ENCODE assay signal across 25 cellular contexts in the genomic region with DNA sequence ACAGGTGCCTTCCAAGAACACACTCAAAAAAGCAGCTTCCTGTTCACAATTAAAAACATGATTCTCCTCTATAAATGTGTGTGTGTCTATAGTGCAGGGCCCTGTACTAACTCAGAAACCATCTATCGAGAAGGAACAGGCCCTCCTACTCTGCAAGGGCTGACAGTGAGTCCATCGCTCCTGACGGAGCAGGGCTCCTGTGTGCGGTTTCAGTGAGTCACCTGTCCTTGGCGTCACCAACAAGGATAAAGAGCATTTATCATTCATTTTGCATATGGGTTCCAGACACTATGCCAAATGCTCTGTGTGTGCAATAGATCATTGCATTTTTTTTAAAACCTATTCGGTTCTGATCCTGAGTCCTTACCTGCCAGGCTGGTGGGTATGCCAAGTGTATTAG.
DNase-seq lines count a peak whose midpoint lies in the region; ATAC-seq, FAIRE-seq and TF ChIP-seq lines count a peak whose summit lies in the region.
"Had no signal": no experiment of that assay in that cellular context is flagged by ENCODE, and none has a peak within 500 bp of the region (broad histone marks: within the 10 kb centered on the region; RNA-seq: fewer than 3 reads in every experiment).

No MANE protein-coding gene starts in this region.

- H3K27me3 ChIP-seq in foreskin keratinocyte: no peaks in the 10 kb centered on the region
- H3K27me3 ChIP-seq: body of pancreas, ovary had no signal

- peak overlapping the region; percentile 31 for H3K27ac ChIP-seq in foreskin keratinocyte
- H3K27ac ChIP-seq: body of pancreas, epithelial cell of prostate, ovary had no signal

- TF ChIP-seq CTCF in foreskin keratinocyte (conservative IDR thresholded peaks at IDR 0.05): no peak

- FAIRE-seq in urothelium cell line (lab: Jason Lieb, UNC): no peak
- FAIRE-seq: GM12878, H1 had no signal

- DNase-seq in M059J (ENCODE audit: low read depth) (peak; percentile 86), foreskin keratinocyte (peak; percentile 74 to 81), urothelium cell line (ENCODE audit: low spot score) (peak; percentile 64), erythroblast (lab: John Stamatoyannopoulos, UW) (no peak)
- DNase-seq: activated CD4-positive, alpha-beta T cell treated with anti-CD3 and anti-CD28 coated beads, Interleukin-2, amount 10 ng/mL, durations not matched to agents 24 days and 14 days; activated gamma-delta T cell treated with Interleukin-2 at 50 U/mL for 16 hours; activated T-cell treated with anti-CD3 and anti-CD28 coated beads, Interleukin-2, amount 50 U/mL, for 24 hours; body of pancreas; effector CD4-positive, alpha-beta T cell; kidney glomerular epithelial cell; NCI-H1105; NCI-H1930; NCI-H2227 treated with DMSO at 0.1 percent for 48 hours; NCI-H69; nephron progenitor cell; ovary; Right ventricle myocardium superior; stimulated activated CD4-positive, alpha-beta T cell treated with anti-CD3 and anti-CD28 coated beads, Interleukin-2, amount 100 ng/mL, for 48 hours; T-helper 9 cell had no signal

- no peak for TF ChIP-seq POLR2A in erythroblast (IDR thresholded peaks at IDR 0.05; ENCODE audit: low read length)

- peaks cover 7% of the 10 kb centered on the region for H3K4me1 ChIP-seq in foreskin keratinocyte

- ATAC-seq in SK-N-SH treated with all-trans-retinoic acid at 6 μM for 48 hours: peak; percentile 30; the same call in 1 of the 3 replicates
- ATAC-seq in foreskin keratinocyte: peak; percentile 78
- no peak for ATAC-seq in HG03354 (IDR thresholded peaks at IDR 0.05; ENCODE audit: poor library complexity, severe bottlenecking, unreplicated experiment)
- no peak for ATAC-seq in GM19455 (IDR thresholded peaks at IDR 0.05; ENCODE audit: unreplicated experiment)
- ATAC-seq: body of pancreas, GM12878 had no signal

TF ChIP-seq in SK-N-SH treated with all-trans-retinoic acid at 6 μM for 48 hours, 23 proteins besides CTCF, POLR2A, EP300 and RAD21:
- TF ChIP-seq ZNF565 (CRISPR knock-in tag; conservative IDR thresholded peaks at IDR 0.05; ENCODE audit: low read depth) (no peak), CSDC2 (CRISPR knock-in tag; IDR thresholded peaks at IDR 0.05) (no peak), ZNF70 (CRISPR knock-in tag; IDR thresholded peaks at IDR 0.05) (no peak), OSR1 (CRISPR knock-in tag; IDR thresholded peaks at IDR 0.05) (no peak), ZFP30 (CRISPR knock-in tag; IDR thresholded peaks at IDR 0.05) (no peak)
- TF ChIP-seq, protein P1, sequence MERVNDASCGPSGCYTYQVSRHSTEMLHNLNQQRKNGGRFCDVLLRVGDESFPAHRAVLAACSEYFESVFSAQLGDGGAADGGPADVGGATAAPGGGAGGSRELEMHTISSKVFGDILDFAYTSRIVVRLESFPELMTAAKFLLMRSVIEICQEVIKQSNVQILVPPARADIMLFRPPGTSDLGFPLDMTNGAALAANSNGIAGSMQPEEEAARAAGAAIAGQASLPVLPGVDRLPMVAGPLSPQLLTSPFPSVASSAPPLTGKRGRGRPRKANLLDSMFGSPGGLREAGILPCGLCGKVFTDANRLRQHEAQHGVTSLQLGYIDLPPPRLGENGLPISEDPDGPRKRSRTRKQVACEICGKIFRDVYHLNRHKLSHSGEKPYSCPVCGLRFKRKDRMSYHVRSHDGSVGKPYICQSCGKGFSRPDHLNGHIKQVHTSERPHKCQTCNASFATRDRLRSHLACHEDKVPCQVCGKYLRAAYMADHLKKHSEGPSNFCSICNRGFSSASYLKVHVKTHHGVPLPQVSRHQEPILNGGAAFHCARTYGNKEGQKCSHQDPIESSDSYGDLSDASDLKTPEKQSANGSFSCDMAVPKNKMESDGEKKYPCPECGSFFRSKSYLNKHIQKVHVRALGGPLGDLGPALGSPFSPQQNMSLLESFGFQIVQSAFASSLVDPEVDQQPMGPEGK (CRISPR knock-in tag; IDR thresholded peaks at IDR 0.05; ENCODE audit: borderline replicate concordance): no peak

Comparison
In these comparisons a context has a peak if more than half of its experiments do, and no peak if none do; other contexts are left out.
1. DNase-seq: peak in M059J (single experiment), foreskin keratinocyte (2 of 2) and urothelium cell line (single experiment); none in erythroblast (0 of 2).
2. ATAC-seq: peak in SK-N-SH treated with all-trans-retinoic acid at 6 μM for 48 hours (single experiment) and foreskin keratinocyte (single experiment); none in HG03354 (single experiment) and GM19455 (single experiment).